ENCODE assay signal across 8 cellular contexts in the genomic region with DNA sequence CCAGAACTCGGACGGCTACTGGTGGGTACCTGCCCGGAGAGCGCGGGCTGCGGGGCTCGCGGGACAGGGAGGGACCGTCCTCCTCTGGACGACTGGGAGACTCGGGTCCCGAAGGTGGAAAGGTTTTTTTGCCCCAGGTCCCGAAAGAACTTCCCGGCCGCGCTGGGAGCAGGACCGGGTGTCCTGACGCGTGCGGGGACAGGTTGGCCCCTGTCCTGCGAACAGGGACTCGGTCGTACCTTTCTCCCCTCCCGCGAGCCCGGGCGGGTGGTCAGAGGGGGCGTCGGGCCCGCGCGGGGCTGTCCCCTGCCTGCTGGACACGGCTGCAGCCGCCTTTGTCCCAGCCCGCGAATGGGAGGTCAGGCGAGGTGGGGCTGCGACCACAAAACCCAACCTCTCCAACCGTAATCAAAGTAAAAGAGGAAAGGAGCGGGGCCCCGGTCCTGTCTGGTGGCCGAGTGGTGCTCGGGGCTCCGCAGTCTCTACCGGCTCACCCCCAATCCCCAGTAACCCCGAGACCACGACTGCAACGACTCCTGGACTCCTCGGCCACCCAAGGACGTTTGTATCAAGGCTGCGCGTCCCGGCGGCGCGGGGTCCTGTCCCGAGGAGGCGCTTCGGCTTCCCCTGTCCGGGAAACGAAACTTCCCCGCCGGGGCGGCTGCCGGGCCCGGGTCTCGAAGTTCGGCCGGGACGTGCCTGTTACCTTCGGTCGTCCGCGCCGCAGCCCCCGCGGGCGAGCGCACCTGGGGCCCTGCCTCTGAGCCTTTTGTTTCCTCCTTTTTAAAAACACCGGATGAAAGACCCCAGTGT. TPM values are rescaled to one million over a fixed set of nuclear protein-coding genes. Genes with fewer than 3 reads are reported as not detected.
DNase-seq lines count a peak whose midpoint lies in the region; ATAC-seq and TF ChIP-seq lines count a peak whose summit lies in the region.

No MANE protein-coding gene starts in this region.

- H3K27ac ChIP-seq in left ventricle myocardium inferior (replicated peaks) (peak overlapping the region; percentile 93), rectal smooth muscle tissue (ENCODE audit: low read depth, low read length) (no peak overlapping the region)

- no peaks in the 10 kb centered on the region for H3K9me3 ChIP-seq in left ventricle myocardium inferior (replicated peaks)

- CTCF ChIA-PET in HEK293T (lab: Yijun Ruan, JAX) = no interaction called here

- H3K9ac ChIP-seq in rectal smooth muscle tissue (ENCODE audit: low read length) = peak overlapping the region; percentile 67

- H3K36me3 ChIP-seq in left ventricle myocardium inferior (no peaks in the 10 kb centered on the region), rectal smooth muscle tissue (ENCODE audit: control insufficient read depth, insufficient read depth, low read length) (no peaks in the 10 kb centered on the region)

- H3K4me1 Mint-ChIP-seq in activated T-cell treated with anti-CD3 and anti-CD28 coated beads, Interleukin-2, amount 50 U/mL, for 72 hours (ENCODE audit: low read depth) = peaks cover 7% of the 10 kb centered on the region

- intact Hi-C loops in left ventricle myocardium inferior (cut with micrococcal nuclease) = no loop called here

- DNase-seq in AG08396 (ENCODE audit: low spot score) = peak; percentile 23
- DNase-seq in HEK293T (ENCODE audit: extremely low spot score) = peak; percentile 43
- peak; percentile 8 to 17 for DNase-seq in activated T-cell treated with anti-CD3 and anti-CD28 coated beads, Interleukin-2, amount 50 U/mL, for 72 hours
- DNase-seq in left ventricle myocardium inferior = peak; percentile 30
- no peak for DNase-seq in activated effector memory CD4-positive, alpha-beta T cell treated with anti-CD3 and anti-CD28 coated beads, Interleukin-2, amount 50 U/mL, for 16 hours
- no peak for DNase-seq in NCI-H1694 treated with DMSO at 0.1 percent for 48 hours (lab: John Stamatoyannopoulos, UW)
- DNase-seq in NCI-H345 (lab: John Stamatoyannopoulos, UW) = no peak

- H3K4me3 ChIP-seq in left ventricle myocardium inferior = peak overlapping the region; percentile 75
- peak overlapping the region; percentile 76 for H3K4me3 ChIP-seq in rectal smooth muscle tissue (ENCODE audit: low read length)

- peak; percentile 10 to 16 for ATAC-seq in activated T-cell treated with anti-CD3 and anti-CD28 coated beads, Interleukin-2, amount 50 U/mL, for 72 hours (replicated peaks in 1 of 2)

- H3K4me3 Mint-ChIP-seq in activated T-cell treated with anti-CD3 and anti-CD28 coated beads, Interleukin-2, amount 50 U/mL, for 72 hours = peak overlapping the region; percentile 91 to 93

- TF ChIP-seq CTCF in left ventricle myocardium inferior (IDR thresholded peaks at IDR 0.05; ENCODE audit: borderline replicate concordance) = no peak

- POLR2A ChIA-PET in HEK293T (lab: Yijun Ruan, JAX) = interaction anchor here (0.6 to 2.1 kb wide), 3 partner anchors 46 to 152 kb away, joined by 3 to 8 read pairs (median 3); partner anchors contain the start of genes CAGE1 and RIOK1

- H3K4me1 ChIP-seq in left ventricle myocardium inferior (peaks cover 45% of the 10 kb centered on the region), rectal smooth muscle tissue (ENCODE audit: control insufficient read depth, insufficient read depth, low read length) (no peaks in the 10 kb centered on the region)

- H3K27me3 ChIP-seq in left ventricle myocardium inferior (ENCODE audit: low read depth) (peaks cover 99% of the 10 kb centered on the region), rectal smooth muscle tissue (ENCODE audit: control insufficient read depth, insufficient read depth, low read length) (peaks cover 17% of the 10 kb centered on the region)

- H3K27ac Mint-ChIP-seq in activated T-cell treated with anti-CD3 and anti-CD28 coated beads, Interleukin-2, amount 50 U/mL, for 72 hours = no peak overlapping the region

- peaks cover 76% of the 10 kb centered on the region for H3K27me3 Mint-ChIP-seq in activated T-cell treated with anti-CD3 and anti-CD28 coated beads, Interleukin-2, amount 50 U/mL, for 72 hours (ENCODE audit: low read depth)

- peaks cover 0 to 5% of the 10 kb centered on the region in 2 donors for H3K36me3 Mint-ChIP-seq in activated T-cell treated with anti-CD3 and anti-CD28 coated beads, Interleukin-2, amount 50 U/mL, for 72 hours (ENCODE audit: insufficient read depth in 2 of 2)

- H3K9me3 Mint-ChIP-seq in activated T-cell treated with anti-CD3 and anti-CD28 coated beads, Interleukin-2, amount 50 U/mL, for 72 hours = no peaks in the 10 kb centered on the region

TF ChIP-seq in HEK293T, 16 proteins besides CTCF, POLR2A, EP300 and RAD21:
- TF ChIP-seq TARDBP (IDR thresholded peaks at IDR 0.05) (no peak), SUZ12 (IDR thresholded peaks at IDR 0.05) (no peak), FOXM1 (IDR thresholded peaks at IDR 0.05; ENCODE audit: borderline replicate concordance) (no peak), HDGF (IDR thresholded peaks at IDR 0.05; ENCODE audit: borderline replicate concordance) (no peak), CTBP1 (IDR thresholded peaks at IDR 0.05; ENCODE audit: borderline replicate concordance) (no peak), L3MBTL2 (conservative IDR thresholded peaks at IDR 0.05) (no peak), NFRKB (IDR thresholded peaks at IDR 0.05) (no peak), ELF4 (IDR thresholded peaks at IDR 0.05) (no peak), ZNF384 (IDR thresholded peaks at IDR 0.05) (no peak), FOXK2 (IDR thresholded peaks at IDR 0.05) (no peak), BHLHE40 (IDR thresholded peaks at IDR 0.05; ENCODE audit: borderline replicate concordance) (no peak), ARNT (IDR thresholded peaks at IDR 0.05) (no peak), LEF1 (IDR thresholded peaks at IDR 0.05; ENCODE audit: borderline replicate concordance) (no peak), SP1 (IDR thresholded peaks at IDR 0.05) (no peak), FOXA1 (IDR thresholded peaks at IDR 0.05) (no peak)
- TF ChIP-seq, protein P1, sequence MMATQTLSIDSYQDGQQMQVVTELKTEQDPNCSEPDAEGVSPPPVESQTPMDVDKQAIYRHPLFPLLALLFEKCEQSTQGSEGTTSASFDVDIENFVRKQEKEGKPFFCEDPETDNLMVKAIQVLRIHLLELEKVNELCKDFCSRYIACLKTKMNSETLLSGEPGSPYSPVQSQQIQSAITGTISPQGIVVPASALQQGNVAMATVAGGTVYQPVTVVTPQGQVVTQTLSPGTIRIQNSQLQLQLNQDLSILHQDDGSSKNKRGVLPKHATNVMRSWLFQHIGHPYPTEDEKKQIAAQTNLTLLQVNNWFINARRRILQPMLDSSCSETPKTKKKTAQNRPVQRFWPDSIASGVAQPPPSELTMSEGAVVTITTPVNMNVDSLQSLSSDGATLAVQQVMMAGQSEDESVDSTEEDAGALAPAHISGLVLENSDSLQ (IDR thresholded peaks at IDR 0.05) = no peak

RNA-seq across cellular contexts. Expression of gene DSP, which starts 0.8 kb away (rescaled TPM):
- under 1 TPM; 0.32 to 0.48 TPM for total RNA-seq in activated T-cell treated with anti-CD3 and anti-CD28 coated beads, Interleukin-2, amount 50 U/mL, for 72 hours
- total RNA-seq in left ventricle myocardium inferior = 322 TPM

RNA-seq across cellular contexts. Expression of gene SNRNP48, which starts 47.7 kb away (rescaled TPM):
- total RNA-seq in activated T-cell treated with anti-CD3 and anti-CD28 coated beads, Interleukin-2, amount 50 U/mL, for 72 hours = 10 to 100 TPM; 23.8 to 26.9 TPM
- 13.8 TPM for total RNA-seq in left ventricle myocardium inferior

Comparison
In these comparisons a context has a peak if more than half of its experiments do, and no peak if none do; other contexts are left out.
1. DNase-seq: peak in AG08396 (single experiment), HEK293T (single experiment), activated T-cell treated with anti-CD3 and anti-CD28 coated beads, Interleukin-2, amount 50 U/mL, for 72 hours (2 of 2) and left ventricle myocardium inferior (single experiment); none in activated effector memory CD4-positive, alpha-beta T cell treated with anti-CD3 and anti-CD28 coated beads, Interleukin-2, amount 50 U/mL, for 16 hours (single experiment), NCI-H1694 treated with DMSO at 0.1 percent for 48 hours (single experiment) and NCI-H345 (single experiment).
2. RNA of gene DSP, which starts 0.8 kb away (total RNA-seq): 322 TPM in left ventricle myocardium inferior (single experiment); 0.32 to 0.48 TPM in activated T-cell treated with anti-CD3 and anti-CD28 coated beads, Interleukin-2, amount 50 U/mL, for 72 hours; every median in the first group is over 100 times any median in the second.